Comparison of ENCODE assay signal across 8 cellular contexts in the genomic region with DNA sequence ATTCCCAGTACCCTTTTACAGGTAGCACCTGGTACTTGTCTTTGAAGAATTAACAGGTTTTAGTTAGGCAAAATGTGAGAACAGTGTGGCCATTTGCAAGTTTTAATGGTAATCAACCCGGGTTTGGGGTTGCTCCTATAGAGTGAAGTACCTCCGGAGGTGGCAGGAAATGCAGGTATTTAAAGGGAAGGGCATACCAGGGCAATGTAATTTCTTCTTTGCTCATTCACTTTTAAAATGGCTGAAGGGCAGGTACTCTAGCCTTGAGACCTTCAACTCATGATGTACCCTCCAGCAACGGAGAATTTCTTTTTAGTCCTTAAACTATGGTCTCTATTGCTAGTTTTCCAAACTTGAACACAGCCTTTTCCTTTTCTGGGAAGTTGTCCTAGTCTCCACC.
DNase-seq lines count a peak whose midpoint lies in the region; ATAC-seq and TF ChIP-seq lines count a peak whose summit lies in the region.

No MANE protein-coding gene starts in this region.

- peak overlapping the region; percentile 87 for H3K27ac ChIP-seq in KMS-11

- H3K27me3 ChIP-seq in KMS-11 (ENCODE audit: insufficient read depth, low read depth) = no peaks in the 10 kb centered on the region
- no peaks in the 10 kb centered on the region for H3K27me3 ChIP-seq in mucosa of stomach (ENCODE audit: control insufficient read depth, insufficient read depth, low read length)

- POLR2A ChIA-PET in AG04449 (lab: Yijun Ruan, JAX) = interaction anchor here (0.7 kb wide), 1 partner anchor 87 kb away, joined by 4 read pairs; a partner anchor contains a TSS

- CTCF ChIA-PET in AG04449 (lab: Yijun Ruan, JAX) = no interaction called here

- H3K79me2 ChIP-seq in KMS-11 (ENCODE audit: insufficient read depth, low read depth) = peaks cover 46% of the 10 kb centered on the region

- H2AFZ ChIP-seq in KMS-11 (ENCODE audit: low read depth) = peak overlapping the region; percentile 66; the same call in 1 of the 2 replicates

- TF ChIP-seq CTCF in AG04449 (IDR thresholded peaks at IDR 0.05; ENCODE audit: insufficient read depth, low read length, missing control alignments) (no peak), KMS-11 (conservative IDR thresholded peaks at IDR 0.05; ENCODE audit: low read depth, low read length) (no peak), cardiac fibroblast (IDR thresholded peaks at IDR 0.05; ENCODE audit: low read depth, low read length) (no peak)

- H3K4me3 ChIP-seq in AG04449 (ENCODE audit: low read depth, low read length) (peak overlapping the region; percentile 97), KMS-11 (IDR thresholded peaks at IDR 0.05; ENCODE audit: insufficient read depth, low read depth, low read length) (no peak overlapping the region), cardiac fibroblast (replicated peaks in 1 of 2; ENCODE audit: low read depth in 2 of 2, low read length in 2 of 2) (peak overlapping the region; percentile 98 to 99), mucosa of stomach (ENCODE audit: low read length) (peak overlapping the region; percentile 99)

- DNase-seq in AG04449 (ENCODE audit: low read depth, low spot score) (no peak), cardiac fibroblast (ENCODE audit: low read depth in 2 of 2) (no peak), GM03348 (ENCODE audit: low spot score) (no peak), amygdala (lab: John Stamatoyannopoulos, UW) (no peak)
- no peak for DNase-seq in stimulated activated naive CD4-positive, alpha-beta T cell (lab: John Stamatoyannopoulos, UW)

- no peak for ATAC-seq in GM18909 (IDR thresholded peaks at IDR 0.05; ENCODE audit: poor library complexity, unreplicated experiment)

- peak overlapping the region; percentile 75 for H3K4me2 ChIP-seq in KMS-11

- H3K9ac ChIP-seq in KMS-11 = peak overlapping the region; percentile 94; the same call in 1 of the 2 replicates
- peak overlapping the region; percentile 99 for H3K9ac ChIP-seq in mucosa of stomach (ENCODE audit: low read length)

- H3K9me3 ChIP-seq in mucosa of stomach (ENCODE audit: control insufficient read depth, low read length) = no peaks in the 10 kb centered on the region

- H3K36me3 ChIP-seq in KMS-11 (ENCODE audit: insufficient read depth) (no peaks in the 10 kb centered on the region), mucosa of stomach (ENCODE audit: control insufficient read depth, insufficient read depth, low read length) (no peaks in the 10 kb centered on the region)

- no peaks in the 10 kb centered on the region for H4K20me1 ChIP-seq in KMS-11 (ENCODE audit: insufficient read depth)

- H3K4me1 ChIP-seq in KMS-11 (ENCODE audit: low read depth, poor library complexity, severe bottlenecking) (peaks cover 40% of the 10 kb centered on the region), mucosa of stomach (ENCODE audit: control insufficient read depth, insufficient read depth, low read length) (peaks cover 25% of the 10 kb centered on the region)
